11 cellular contexts compared by ENCODE assay signal in the genomic region with DNA sequence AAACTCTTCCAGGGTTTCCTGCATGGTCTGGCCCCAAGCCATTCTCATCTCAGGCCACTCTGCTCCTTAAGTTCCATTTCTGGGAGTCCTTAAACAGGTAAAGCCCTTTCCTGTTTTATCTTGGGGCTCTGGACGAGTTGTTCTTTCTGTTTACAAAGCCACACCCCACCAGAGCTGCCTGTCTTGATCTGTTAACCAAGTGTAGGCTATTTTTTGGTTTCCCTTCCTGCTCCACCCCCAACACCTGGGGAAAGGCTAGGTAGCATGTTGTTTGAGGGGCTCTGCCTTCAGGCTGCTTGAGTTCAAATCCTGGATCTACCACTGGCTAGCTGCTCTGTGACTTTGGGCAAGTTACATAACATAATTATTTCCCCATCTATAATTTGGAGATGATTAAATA. TPM values are rescaled to one million over a fixed set of nuclear protein-coding genes. Genes with fewer than 3 reads are reported as not detected.
DNase-seq lines count a peak whose midpoint lies in the region; ATAC-seq and TF ChIP-seq lines count a peak whose summit lies in the region.
"Had no signal": no experiment of that assay in that cellular context is flagged by ENCODE, and none has a peak within 500 bp of the region (broad histone marks: within the 10 kb centered on the region; RNA-seq: fewer than 3 reads in every experiment).

No MANE protein-coding gene starts in this region.

- peak overlapping the region; percentile 68 for H3K4me3 Mint-ChIP-seq in WTC11

- ATAC-seq in WTC11: no peak
- ATAC-seq in activated CD4-positive, CD25-positive, alpha-beta regulatory T cell treated with anti-CD3 and anti-CD28 coated beads, Interleukin-2, amount 50 U/mL, for 24 hours: no peak
- ATAC-seq in GM21529 (IDR thresholded peaks at IDR 0.05; ENCODE audit: unreplicated experiment): no peak

- no peaks in the 10 kb centered on the region for H3K27me3 ChIP-seq in BE2C
- H3K27me3 ChIP-seq in iPS-20b (ENCODE audit: insufficient read depth, low read length): no peaks in the 10 kb centered on the region

- TF ChIP-seq CTCF in BE2C (IDR thresholded peaks at IDR 0.05; ENCODE audit: low read depth, low read length) (no peak), GM12875 (IDR thresholded peaks at IDR 0.05; ENCODE audit: borderline replicate concordance, insufficient read depth, low read depth, low read length) (no peak), WTC11 (IDR thresholded peaks at IDR 0.05) (no peak), GM13976 (IDR thresholded peaks at IDR 0.05; ENCODE audit: borderline replicate concordance, control extremely low read depth, extremely low read depth, insufficient read depth, missing control alignments) (no peak)

- no peak for DNase-seq in BE2C
- DNase-seq in WTC11 (ENCODE audit: low spot score): no peak
- DNase-seq in GM13976 (ENCODE audit: low spot score): no peak
- no peak for DNase-seq in HT-29 (ENCODE audit: low spot score)
- DNase-seq: NCI-H1436 had no signal

- H3K4me3 ChIP-seq in BE2C (ENCODE audit: low read depth, low read length) (peak overlapping the region; percentile 56; the same call in 1 of the 2 replicates), GM12875 (ENCODE audit: low read depth, low read length) (peak overlapping the region; percentile 62), iPS-20b (ENCODE audit: low read length) (peak overlapping the region; percentile 75)

- H3K27ac ChIP-seq in iPS-20b (ENCODE audit: low read length): no peak overlapping the region

- H3K36me3 ChIP-seq in BE2C (peaks cover 34% of the 10 kb centered on the region), iPS-20b (ENCODE audit: insufficient read depth, low read depth, low read length) (peaks cover 38% of the 10 kb centered on the region)

- no peaks in the 10 kb centered on the region for H3K27me3 Mint-ChIP-seq in WTC11 (ENCODE audit: low read depth)

- CTCF ChIA-PET in WTC11 (lab: Charles Lee): interaction anchor here (0.9 to 2.0 kb wide), 3 partner anchors 54 to 123 kb away, joined by 3 to 8 read pairs (median 3); no protein-coding TSS in a partner anchor

- no peak overlapping the region for H3K27ac Mint-ChIP-seq in WTC11

- H3K9ac ChIP-seq in iPS-20b (ENCODE audit: low read depth, low read length): peak overlapping the region; percentile 81; the same call in 1 of the 2 replicates

- H3K36me3 Mint-ChIP-seq in WTC11: peaks cover 35% of the 10 kb centered on the region

- H3K4me1 Mint-ChIP-seq in WTC11: peaks cover 42% of the 10 kb centered on the region

- in situ Hi-C loops in GM13976 (cut with MboI; ENCODE audit: low sequenced_read_pairs, unreplicated experiment): no loop called here

- no peaks in the 10 kb centered on the region for H3K9me3 Mint-ChIP-seq in WTC11

- no peaks in the 10 kb centered on the region for H3K9me3 ChIP-seq in BE2C
- H3K9me3 ChIP-seq in iPS-20b (ENCODE audit: insufficient read depth, low read depth, low read length): no peaks in the 10 kb centered on the region

- no peaks in the 10 kb centered on the region for H3K4me1 ChIP-seq in BE2C
- peaks cover 20% of the 10 kb centered on the region; the same call in 1 of the 2 replicates for H3K4me1 ChIP-seq in iPS-20b (ENCODE audit: insufficient read depth, low read length)

- POLR2A ChIA-PET in WTC11 (lab: Charles Lee): interaction anchor here (1.1 to 2.7 kb wide), 6 partner anchors 10 to 132 kb away, joined by 3 to 32 read pairs (median 6); a partner anchor contains a TSS

TF ChIP-seq in WTC11, 78 proteins besides CTCF, POLR2A, EP300 and RAD21:
- TF ChIP-seq, protein P1, sequence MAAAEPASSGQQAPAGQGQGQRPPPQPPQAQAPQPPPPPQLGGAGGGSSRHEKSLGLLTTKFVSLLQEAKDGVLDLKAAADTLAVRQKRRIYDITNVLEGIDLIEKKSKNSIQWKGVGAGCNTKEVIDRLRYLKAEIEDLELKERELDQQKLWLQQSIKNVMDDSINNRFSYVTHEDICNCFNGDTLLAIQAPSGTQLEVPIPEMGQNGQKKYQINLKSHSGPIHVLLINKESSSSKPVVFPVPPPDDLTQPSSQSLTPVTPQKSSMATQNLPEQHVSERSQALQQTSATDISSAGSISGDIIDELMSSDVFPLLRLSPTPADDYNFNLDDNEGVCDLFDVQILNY (CRISPR knock-in tag; IDR thresholded peaks at IDR 0.05): no peak
- TF ChIP-seq TEAD4 (CRISPR knock-in tag; IDR thresholded peaks at IDR 0.05) (no peak), FOXK1 (CRISPR knock-in tag; IDR thresholded peaks at IDR 0.05) (no peak), MXD4 (CRISPR knock-in tag; IDR thresholded peaks at IDR 0.05; ENCODE audit: borderline replicate concordance) (no peak), IRF2 (CRISPR knock-in tag; IDR thresholded peaks at IDR 0.05; ENCODE audit: borderline replicate concordance, low read depth) (no peak), SOX15 (CRISPR knock-in tag; IDR thresholded peaks at IDR 0.05) (no peak), GABPB1 (CRISPR knock-in tag; IDR thresholded peaks at IDR 0.05) (no peak), ETV6 (CRISPR knock-in tag; IDR thresholded peaks at IDR 0.05) (no peak), TP53 (CRISPR knock-in tag; IDR thresholded peaks at IDR 0.05) (no peak)
- TF ChIP-seq, protein P2, sequence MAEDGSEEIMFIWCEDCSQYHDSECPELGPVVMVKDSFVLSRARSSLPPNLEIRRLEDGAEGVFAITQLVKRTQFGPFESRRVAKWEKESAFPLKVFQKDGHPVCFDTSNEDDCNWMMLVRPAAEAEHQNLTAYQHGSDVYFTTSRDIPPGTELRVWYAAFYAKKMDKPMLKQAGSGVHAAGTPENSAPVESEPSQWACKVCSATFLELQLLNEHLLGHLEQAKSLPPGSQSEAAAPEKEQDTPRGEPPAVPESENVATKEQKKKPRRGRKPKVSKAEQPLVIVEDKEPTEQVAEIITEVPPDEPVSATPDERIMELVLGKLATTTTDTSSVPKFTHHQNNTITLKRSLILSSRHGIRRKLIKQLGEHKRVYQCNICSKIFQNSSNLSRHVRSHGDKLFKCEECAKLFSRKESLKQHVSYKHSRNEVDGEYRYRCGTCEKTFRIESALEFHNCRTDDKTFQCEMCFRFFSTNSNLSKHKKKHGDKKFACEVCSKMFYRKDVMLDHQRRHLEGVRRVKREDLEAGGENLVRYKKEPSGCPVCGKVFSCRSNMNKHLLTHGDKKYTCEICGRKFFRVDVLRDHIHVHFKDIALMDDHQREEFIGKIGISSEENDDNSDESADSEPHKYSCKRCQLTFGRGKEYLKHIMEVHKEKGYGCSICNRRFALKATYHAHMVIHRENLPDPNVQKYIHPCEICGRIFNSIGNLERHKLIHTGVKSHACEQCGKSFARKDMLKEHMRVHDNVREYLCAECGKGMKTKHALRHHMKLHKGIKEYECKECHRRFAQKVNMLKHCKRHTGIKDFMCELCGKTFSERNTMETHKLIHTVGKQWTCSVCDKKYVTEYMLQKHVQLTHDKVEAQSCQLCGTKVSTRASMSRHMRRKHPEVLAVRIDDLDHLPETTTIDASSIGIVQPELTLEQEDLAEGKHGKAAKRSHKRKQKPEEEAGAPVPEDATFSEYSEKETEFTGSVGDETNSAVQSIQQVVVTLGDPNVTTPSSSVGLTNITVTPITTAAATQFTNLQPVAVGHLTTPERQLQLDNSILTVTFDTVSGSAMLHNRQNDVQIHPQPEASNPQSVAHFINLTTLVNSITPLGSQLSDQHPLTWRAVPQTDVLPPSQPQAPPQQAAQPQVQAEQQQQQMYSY (CRISPR knock-in tag; IDR thresholded peaks at IDR 0.05): no peak
- TF ChIP-seq, protein P3, sequence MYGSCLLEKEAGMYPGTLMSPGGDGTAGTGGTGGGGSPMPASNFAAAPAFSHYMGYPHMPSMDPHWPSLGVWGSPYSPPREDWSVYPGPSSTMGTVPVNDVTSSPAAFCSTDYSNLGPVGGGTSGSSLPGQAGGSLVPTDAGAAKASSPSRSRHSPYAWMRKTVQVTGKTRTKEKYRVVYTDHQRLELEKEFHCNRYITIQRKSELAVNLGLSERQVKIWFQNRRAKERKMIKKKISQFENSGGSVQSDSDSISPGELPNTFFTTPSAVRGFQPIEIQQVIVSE (CRISPR knock-in tag; IDR thresholded peaks at IDR 0.05; ENCODE audit: borderline replicate concordance): no peak
- TF ChIP-seq, protein P4, sequence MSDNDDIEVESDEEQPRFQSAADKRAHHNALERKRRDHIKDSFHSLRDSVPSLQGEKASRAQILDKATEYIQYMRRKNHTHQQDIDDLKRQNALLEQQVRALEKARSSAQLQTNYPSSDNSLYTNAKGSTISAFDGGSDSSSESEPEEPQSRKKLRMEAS (CRISPR knock-in tag; IDR thresholded peaks at IDR 0.05): no peak
- TF ChIP-seq, protein P5, sequence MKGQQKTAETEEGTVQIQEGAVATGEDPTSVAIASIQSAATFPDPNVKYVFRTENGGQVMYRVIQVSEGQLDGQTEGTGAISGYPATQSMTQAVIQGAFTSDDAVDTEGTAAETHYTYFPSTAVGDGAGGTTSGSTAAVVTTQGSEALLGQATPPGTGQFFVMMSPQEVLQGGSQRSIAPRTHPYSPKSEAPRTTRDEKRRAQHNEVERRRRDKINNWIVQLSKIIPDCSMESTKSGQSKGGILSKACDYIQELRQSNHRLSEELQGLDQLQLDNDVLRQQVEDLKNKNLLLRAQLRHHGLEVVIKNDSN (CRISPR knock-in tag; IDR thresholded peaks at IDR 0.05): no peak
- TF ChIP-seq, protein P6, sequence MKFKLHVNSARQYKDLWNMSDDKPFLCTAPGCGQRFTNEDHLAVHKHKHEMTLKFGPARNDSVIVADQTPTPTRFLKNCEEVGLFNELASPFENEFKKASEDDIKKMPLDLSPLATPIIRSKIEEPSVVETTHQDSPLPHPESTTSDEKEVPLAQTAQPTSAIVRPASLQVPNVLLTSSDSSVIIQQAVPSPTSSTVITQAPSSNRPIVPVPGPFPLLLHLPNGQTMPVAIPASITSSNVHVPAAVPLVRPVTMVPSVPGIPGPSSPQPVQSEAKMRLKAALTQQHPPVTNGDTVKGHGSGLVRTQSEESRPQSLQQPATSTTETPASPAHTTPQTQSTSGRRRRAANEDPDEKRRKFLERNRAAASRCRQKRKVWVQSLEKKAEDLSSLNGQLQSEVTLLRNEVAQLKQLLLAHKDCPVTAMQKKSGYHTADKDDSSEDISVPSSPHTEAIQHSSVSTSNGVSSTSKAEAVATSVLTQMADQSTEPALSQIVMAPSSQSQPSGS (CRISPR knock-in tag; IDR thresholded peaks at IDR 0.05; ENCODE audit: borderline replicate concordance, low read depth): no peak

RNA-seq across cellular contexts. Expression of a gene that starts 40.0 kb away (rescaled TPM):
- polyA plus RNA-seq in BE2C (2012; ENCODE audit: insufficient read depth, insufficient read length, low read depth): not detected
- total RNA-seq in WTC11 (2021): 14.6 to 27.8 TPM (median 24.0 TPM) in 3 replicates
- total RNA-seq in HT-29 (2014; rRNA removed; shearing (Covaris generic)): 2.9 and 4.6 TPM in 2 replicates
- total RNA-seq: endothelial cell of umbilical vein, osteoblast had no signal

RNA-seq across cellular contexts. Expression of a gene that starts 52.2 kb away (rescaled TPM):
- 4.8 TPM for polyA plus RNA-seq in BE2C (2012; ENCODE audit: insufficient read depth, insufficient read length, low read depth)
- 48.1 to 54.1 TPM (median 49.5 TPM) in 3 replicates for total RNA-seq in WTC11 (2021)
- 2.7 and 3.0 TPM in 2 replicates for total RNA-seq in HT-29 (2014; rRNA removed; shearing (Covaris generic))

Comparison
In these comparisons a context has a peak if more than half of its experiments do, and no peak if none do; other contexts are left out.
1. RNA of a gene that starts 52.2 kb away (total RNA-seq): 48.1 to 54.1 TPM in WTC11; 2.7 to 3.0 TPM in HT-29; every median in the first group is over 10 times any median in the second.
2. Peak in every context shown above with its lines, with median percentiles within 50 percentile points of each other: H3K4me3 ChIP-seq.